ENCODE assay signal across 8 cellular contexts in genomic region chr2:86078801-86079545, GRCh38. TPM values are rescaled to one million over a fixed set of nuclear protein-coding genes. Genes with fewer than 3 reads are reported as not detected.
DNase-seq lines count a peak whose midpoint lies in the region; ATAC-seq and TF ChIP-seq lines count a peak whose summit lies in the region.

No MANE protein-coding gene starts in this region.

- no peak overlapping the region for H3K4me3 Mint-ChIP-seq in chondrocyte (ENCODE audit: unreplicated experiment)

- no peaks in the 10 kb centered on the region for H3K9me3 Mint-ChIP-seq in chondrocyte (ENCODE audit: low read depth)

- DNase-seq in A673 (ENCODE audit: low spot score) (peak; percentile 20), GM06990 (ENCODE audit: extremely low read depth, insufficient read length) (no peak), NCI-H524 treated with DMSO at 0.1 percent for 48 hours (lab: John Stamatoyannopoulos, UW) (peak; percentile 43), chondrocyte (ENCODE audit: low spot score) (no peak), lung microvascular endothelial cell (ENCODE audit: low read depth in 2 of 2) (peak; percentile 74 to 81), ecto neural progenitor cell (ENCODE audit: low spot score) (no peak)

- TF ChIP-seq CTCF in A673 (conservative IDR thresholded peaks at IDR 0.05; ENCODE audit: low read depth, low read length) (peak; percentile 46), GM06990 (IDR thresholded peaks at IDR 0.05; ENCODE audit: insufficient read depth, low read length, poor library complexity, severe bottlenecking) (peak; percentile 70), chondrocyte (IDR thresholded peaks at IDR 0.05) (peak; percentile 84)

- H3K27me3 Mint-ChIP-seq in chondrocyte (ENCODE audit: low read depth) = no peaks in the 10 kb centered on the region

- no peak overlapping the region for H3K27ac ChIP-seq in A673 (ENCODE audit: low read depth, low read length, poor library complexity, severe bottlenecking)

- no peaks in the 10 kb centered on the region for H3K9me3 ChIP-seq in A673 (ENCODE audit: low read depth, low read length, poor library complexity, severe bottlenecking)

- H3K4me1 Mint-ChIP-seq in chondrocyte (ENCODE audit: low read depth) = peaks cover 12% of the 10 kb centered on the region

- intact Hi-C loops in A673 (cut with micrococcal nuclease; ENCODE audit: unreplicated experiment) = loop anchor here (5.0 kb wide), 1 partner anchor 352 kb away; no protein-coding TSS in a partner anchor

- H3K27me3 ChIP-seq in A673 (replicated peaks; ENCODE audit: insufficient read depth, low read depth, low read length, poor library complexity) = no peaks in the 10 kb centered on the region
- H3K27me3 ChIP-seq in GM06990 (replicated peaks; ENCODE audit: control insufficient read depth, insufficient read depth, low read length) = no peaks in the 10 kb centered on the region

- H3K4me1 ChIP-seq in A673 (ENCODE audit: insufficient read depth, low read length, poor library complexity, severe bottlenecking) = no peaks in the 10 kb centered on the region

- H3K36me3 ChIP-seq in A673 (ENCODE audit: insufficient read depth, low read length, poor library complexity, severe bottlenecking) (peaks cover 75% of the 10 kb centered on the region), GM06990 (ENCODE audit: control insufficient read depth, insufficient read depth, low read length) (peaks cover 37% of the 10 kb centered on the region)

- H3K4me3 ChIP-seq in A673 (ENCODE audit: low read depth, low read length, poor library complexity, severe bottlenecking) (no peak overlapping the region), GM06990 (replicated peaks; ENCODE audit: low read depth, low read length) (no peak overlapping the region)

- no TSS peak for BruUV-seq in A673 (replicated peaks; lab: Mats Ljungman, UMichigan)

- ATAC-seq in HG03039 (IDR thresholded peaks at IDR 0.05; ENCODE audit: unreplicated experiment) = no peak
- no peak for ATAC-seq in HG02763 (IDR thresholded peaks at IDR 0.05; ENCODE audit: unreplicated experiment)

- POLR2A ChIA-PET in A673 (lab: Charles Lee; ENCODE audit: low non-redundant PET) = no interaction called here

- CTCF ChIA-PET in A673 (lab: Charles Lee) = interaction anchor here (0.7 to 3.2 kb wide), 2 partner anchors 189 to 252 kb away, joined by 3 to 41 read pairs; no protein-coding TSS in a partner anchor

- peaks cover 28% of the 10 kb centered on the region for H3K36me3 Mint-ChIP-seq in chondrocyte (ENCODE audit: low read depth)

- H3K27ac Mint-ChIP-seq in chondrocyte (ENCODE audit: unreplicated experiment) = no peak overlapping the region

RNA-seq across cellular contexts. Expression of gene POLR1A, which starts 26.7 kb away (rescaled TPM):
- total RNA-seq in A673 (2021) (70.8 and 81.2 TPM in 2 replicates), chondrocyte (32.6 to 48.6 TPM (median 37.6 TPM) in 3 replicates), lung microvascular endothelial cell (7.6 and 8.7 TPM in 2 replicates)

RNA-seq across cellular contexts. Expression of gene PTCD3, which starts 27.1 kb away (rescaled TPM):
- total RNA-seq in A673 (2021) = 148 and 159 TPM in 2 replicates
- total RNA-seq in chondrocyte = 48.6 to 67.3 TPM (median 48.9 TPM) in 3 replicates
- total RNA-seq in lung microvascular endothelial cell = 29.4 and 58.9 TPM in 2 replicates

Comparison
In these comparisons a context has a peak if more than half of its experiments do, and no peak if none do; other contexts are left out.
1. DNase-seq: peak in A673 (single experiment), NCI-H524 treated with DMSO at 0.1 percent for 48 hours (single experiment) and lung microvascular endothelial cell (2 of 2); none in GM06990 (single experiment), chondrocyte (single experiment) and ecto neural progenitor cell (single experiment).
2. Peak in every context shown above with its lines, with median percentiles within 50 percentile points of each other: CTCF ChIP-seq.